Comparison of ENCODE assay signal across 21 cellular contexts in genomic region chr3:194327030-194327413, GRCh38. TPM values are rescaled to one million over a fixed set of nuclear protein-coding genes. Genes with fewer than 3 reads are reported as not detected.
DNase-seq lines count a peak whose midpoint lies in the region; ATAC-seq and TF ChIP-seq lines count a peak whose summit lies in the region.
"Had no signal": no experiment of that assay in that cellular context is flagged by ENCODE, and none has a peak within 500 bp of the region (broad histone marks: within the 10 kb centered on the region; RNA-seq: fewer than 3 reads in every experiment).

No MANE protein-coding gene starts in this region.

- no peak for ATAC-seq in GM18907 (IDR thresholded peaks at IDR 0.05; ENCODE audit: unreplicated experiment)

- H3K4me3 ChIP-seq in right atrium auricular region, result no peak overlapping the region
- H3K4me3 ChIP-seq in left ventricle myocardium inferior, result no peak overlapping the region
- H3K4me3 ChIP-seq in SK-N-MC, result no peak overlapping the region
- no peak overlapping the region for H3K4me3 ChIP-seq in fibroblast of mammary gland (ENCODE audit: control insufficient read depth, low read depth, low read length)
- H3K4me3 ChIP-seq: BLaER1 had no signal

- no peaks in the 10 kb centered on the region for H3K27me3 ChIP-seq in right atrium auricular region
- H3K27me3 ChIP-seq in left ventricle myocardium inferior (ENCODE audit: low read depth), result peaks cover 55% of the 10 kb centered on the region

- DNase-seq in right atrium auricular region (ENCODE audit: low spot score) (no peak), left ventricle myocardium inferior (no peak), SK-N-MC (ENCODE audit: low read depth, low spot score) (no peak), fibroblast of mammary gland (ENCODE audit: low read depth) (peak; percentile 40), SW 1271 (lab: John Stamatoyannopoulos, UW) (no peak), head of caudate nucleus (no peak), activated gamma-delta T cell (lab: John Stamatoyannopoulos, UW) (no peak)
- DNase-seq: 8988T, DND-41, GDM1, GOT3, KBM-7, NCI-H1417 treated with DMSO at 0.1 percent for 48 hours, NCI-H2029, NCI-H2171, NCI-H446, NCI-H69 had no signal

- TF ChIP-seq CTCF in right atrium auricular region (IDR thresholded peaks at IDR 0.05), result no peak
- no peak for TF ChIP-seq CTCF in left ventricle myocardium inferior (IDR thresholded peaks at IDR 0.05; ENCODE audit: borderline replicate concordance)
- TF ChIP-seq CTCF in fibroblast of mammary gland (conservative IDR thresholded peaks at IDR 0.05; ENCODE audit: control insufficient read depth, insufficient read depth, low read depth, low read length), result no peak

- peaks cover 0 to 47% of the 10 kb centered on the region in 2 donors for H3K4me1 ChIP-seq in right atrium auricular region
- peaks cover 36% of the 10 kb centered on the region for H3K4me1 ChIP-seq in left ventricle myocardium inferior

- H3K9ac ChIP-seq in SK-N-MC (ENCODE audit: insufficient read length), result no peak overlapping the region
- H3K9ac ChIP-seq: BLaER1 had no signal

- H3K27ac ChIP-seq in right atrium auricular region, result peak overlapping the region; percentile 35 to 45
- no peak overlapping the region for H3K27ac ChIP-seq in left ventricle myocardium inferior (replicated peaks)
- H3K27ac ChIP-seq in SK-N-MC, result 0 out of 2 replicates have a peak overlapping the region, but pooled peaks have one; percentile 28
- H3K27ac ChIP-seq: BLaER1, HL-60 had no signal

- H3K36me3 ChIP-seq in right atrium auricular region (no peaks in the 10 kb centered on the region), left ventricle myocardium inferior (no peaks in the 10 kb centered on the region), SK-N-MC (ENCODE audit: insufficient read depth, low read length) (no peaks in the 10 kb centered on the region)
- H3K36me3 ChIP-seq: BLaER1 had no signal

- H3K9me3 ChIP-seq in right atrium auricular region (no peaks in the 10 kb centered on the region), left ventricle myocardium inferior (replicated peaks) (no peaks in the 10 kb centered on the region), SK-N-MC (ENCODE audit: low read depth, low read length) (no peaks in the 10 kb centered on the region)

- intact Hi-C loops in left ventricle myocardium inferior (cut with micrococcal nuclease) (no loop called here), head of caudate nucleus (cut with DNase I) (no loop called here)

RNA-seq across cellular contexts. Expression of gene CPN2, which starts 24.1 kb away (rescaled TPM):
- total RNA-seq in right atrium auricular region (not detected), left ventricle myocardium inferior (2.4 TPM)
- total RNA-seq: CD8-positive, alpha-beta memory T cell had no signal

RNA-seq across cellular contexts. Expression of gene LRRC15, which starts 42.5 kb away (rescaled TPM):
- total RNA-seq in right atrium auricular region, result under 1 TPM; 0.07 to 0.08 TPM
- 0.14 TPM for total RNA-seq in left ventricle myocardium inferior
- total RNA-seq: CD8-positive, alpha-beta memory T cell had no signal
